Comparison of ENCODE assay signal across 16 cellular contexts in the genomic region with DNA sequence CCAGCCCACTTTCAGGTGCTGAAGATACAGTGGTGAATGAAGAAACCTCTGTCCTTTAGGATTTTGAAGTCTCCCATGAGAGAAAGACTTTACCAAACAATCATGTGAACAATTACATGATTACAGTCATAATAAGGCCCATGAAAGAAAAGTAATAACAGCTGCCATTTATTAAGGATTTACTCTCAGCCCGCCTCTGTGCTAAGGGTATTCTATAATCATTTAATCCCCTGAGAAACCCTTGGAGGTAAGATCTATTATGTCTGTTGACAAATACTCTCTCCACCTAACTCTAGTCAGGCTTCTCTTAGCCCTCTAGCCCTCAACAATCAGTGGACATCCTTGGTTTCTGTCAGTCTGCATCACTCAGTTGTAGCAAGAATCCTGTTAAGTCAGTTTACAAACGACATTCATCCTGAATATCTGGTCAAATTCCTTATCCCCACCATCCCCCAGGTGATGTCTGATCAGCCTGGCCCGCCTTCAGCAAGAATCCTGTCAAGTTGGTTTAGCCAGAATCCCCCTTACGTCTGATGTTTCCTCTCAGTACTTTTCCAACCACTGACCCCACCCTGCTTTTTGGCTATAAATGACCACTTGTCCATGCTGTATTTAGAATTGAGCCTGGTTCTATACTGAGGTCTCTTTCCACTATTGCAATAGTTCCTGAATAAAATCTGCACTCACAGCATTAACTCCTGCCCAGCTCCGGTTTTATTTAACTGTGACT.
"Had no signal": no experiment of that assay in that cellular context is flagged by ENCODE, and none has a peak within 500 bp of the region (broad histone marks: within the 10 kb centered on the region; RNA-seq: fewer than 3 reads in every experiment).

No MANE protein-coding gene starts in this region.

- DNase-seq: activated CD4-positive, alpha-beta T cell treated with anti-CD3 and anti-CD28 coated beads, Interleukin-2, amount 50 U/mL, for 4 hours; activated effector memory CD4-positive, alpha-beta T cell treated with anti-CD3 and anti-CD28 coated beads, Interleukin-2, amount 50 U/mL, for 16 hours; activated naive CD8-positive, alpha-beta T cell treated with anti-CD3 and anti-CD28 coated beads for 36 hours; activated T-cell treated with anti-CD3 and anti-CD28 coated beads, Interleukin-2, amount 50 U/mL, for 4 hours; dorsolateral prefrontal cortex; esophagus squamous epithelium; head of caudate nucleus; left lung; nephron progenitor cell; stimulated activated CD4-positive, alpha-beta T cell treated with anti-CD3 and anti-CD28 coated beads, Interleukin-15, amount 100 ng/mL, for 24 hours; stimulated activated CD4-positive, alpha-beta T cell treated with anti-CD3 and anti-CD28 coated beads, Interleukin-4, amount 100 ng/mL, for 24 hours had no signal

- H3K27ac ChIP-seq: breast epithelium, esophagus squamous epithelium, foreskin keratinocyte, left lung had no signal

- H3K4me3 ChIP-seq: breast epithelium, dorsolateral prefrontal cortex, esophagus squamous epithelium, left lung had no signal

- H3K27me3 ChIP-seq: breast epithelium, dorsolateral prefrontal cortex, esophagus squamous epithelium, foreskin keratinocyte, left lung had no signal

- H3K4me1 ChIP-seq: breast epithelium, foreskin keratinocyte, left lung had no signal

- H3K36me3 ChIP-seq: breast epithelium, esophagus squamous epithelium, left lung had no signal

- FAIRE-seq: endometrium, islet of Langerhans had no signal

- ATAC-seq: activated CD4-positive, CD25-positive, alpha-beta regulatory T cell treated with anti-CD3 and anti-CD28 coated beads, Interleukin-2, amount 50 U/mL, for 24 hours; activated T-cell treated with anti-CD3 and anti-CD28 coated beads, Interleukin-2, amount 50 U/mL, for 4 hours; foreskin keratinocyte; left lung had no signal
